ENCODE assay signal across 8 cellular contexts in genomic region chr4:113781439-113782040, GRCh38. TPM values are rescaled to one million over a fixed set of nuclear protein-coding genes. Genes with fewer than 3 reads are reported as not detected.
DNase-seq lines count a peak whose midpoint lies in the region; ATAC-seq and TF ChIP-seq lines count a peak whose summit lies in the region.

No MANE protein-coding gene starts in this region.

- intact Hi-C loops in ovary (cut with DNase I): no loop called here

- H3K27me3 ChIP-seq in ovary: no peaks in the 10 kb centered on the region

- no peak for TF ChIP-seq EP300 in ovary (IDR thresholded peaks at IDR 0.05)

- no peaks in the 10 kb centered on the region for H3K36me3 ChIP-seq in ovary

- no peak for ATAC-seq in GM21737 (IDR thresholded peaks at IDR 0.05; ENCODE audit: unreplicated experiment)

- 5 to 11% (median 6%) methylated on average over 2 of the region's 2 CpGs for WGBS in ovary, 3 donors

- H3K9me3 ChIP-seq in ovary: no peaks in the 10 kb centered on the region

- DNase-seq in DMS 273 (lab: John Stamatoyannopoulos, UW; ENCODE audit: unreplicated experiment) (peak; percentile 52), DMS 273 treated with DMSO at 0.1 percent for 48 hours (lab: John Stamatoyannopoulos, UW) (no peak), amniotic epithelial cell (ENCODE audit: low read depth) (peak; percentile 35), kidney tubule cell (ENCODE audit: low spot score) (peak; percentile 39), ovary (no peak)
- peak; percentile 24 for DNase-seq in Jurkat, Clone E6-1 (ENCODE audit: low read depth, low spot score)
- DNase-seq in effector CD8-positive, alpha-beta T cell (lab: John Stamatoyannopoulos, UW): no peak

- no peak for TF ChIP-seq CTCF in ovary (IDR thresholded peaks at IDR 0.05)

- no peak overlapping the region for H3K27ac ChIP-seq in ovary

- no peaks in the 10 kb centered on the region for H3K4me1 ChIP-seq in ovary (ENCODE audit: insufficient read depth)

- TF ChIP-seq POLR2A in ovary (IDR thresholded peaks at IDR 0.05): no peak

- no peak overlapping the region for H3K4me3 ChIP-seq in Jurkat, Clone E6-1 (ENCODE audit: low read length)
- no peak overlapping the region for H3K4me3 ChIP-seq in ovary

RNA-seq across cellular contexts. Expression of gene CAMK2D, which starts 20.0 kb away (rescaled TPM):
- polyA plus RNA-seq in Jurkat, Clone E6-1 (2012; ENCODE audit: insufficient read depth, insufficient read length): 6.5 TPM
- 10 to 100 TPM; 30.6 to 36.9 (median 32.5) TPM for total RNA-seq in ovary
- 10 to 100 TPM; 14.2 to 27.9 TPM for polyA plus RNA-seq in ovary

Comparison
In these comparisons a context has a peak if more than half of its experiments do, and no peak if none do; other contexts are left out.
1. DNase-seq: peak in DMS 273 (single experiment), Jurkat, Clone E6-1 (single experiment), amniotic epithelial cell (single experiment) and kidney tubule cell (single experiment); none in DMS 273 treated with DMSO at 0.1 percent for 48 hours (single experiment), effector CD8-positive, alpha-beta T cell (single experiment) and ovary (0 of 5).